ENCODE assay signal across 18 cellular contexts in the genomic region with DNA sequence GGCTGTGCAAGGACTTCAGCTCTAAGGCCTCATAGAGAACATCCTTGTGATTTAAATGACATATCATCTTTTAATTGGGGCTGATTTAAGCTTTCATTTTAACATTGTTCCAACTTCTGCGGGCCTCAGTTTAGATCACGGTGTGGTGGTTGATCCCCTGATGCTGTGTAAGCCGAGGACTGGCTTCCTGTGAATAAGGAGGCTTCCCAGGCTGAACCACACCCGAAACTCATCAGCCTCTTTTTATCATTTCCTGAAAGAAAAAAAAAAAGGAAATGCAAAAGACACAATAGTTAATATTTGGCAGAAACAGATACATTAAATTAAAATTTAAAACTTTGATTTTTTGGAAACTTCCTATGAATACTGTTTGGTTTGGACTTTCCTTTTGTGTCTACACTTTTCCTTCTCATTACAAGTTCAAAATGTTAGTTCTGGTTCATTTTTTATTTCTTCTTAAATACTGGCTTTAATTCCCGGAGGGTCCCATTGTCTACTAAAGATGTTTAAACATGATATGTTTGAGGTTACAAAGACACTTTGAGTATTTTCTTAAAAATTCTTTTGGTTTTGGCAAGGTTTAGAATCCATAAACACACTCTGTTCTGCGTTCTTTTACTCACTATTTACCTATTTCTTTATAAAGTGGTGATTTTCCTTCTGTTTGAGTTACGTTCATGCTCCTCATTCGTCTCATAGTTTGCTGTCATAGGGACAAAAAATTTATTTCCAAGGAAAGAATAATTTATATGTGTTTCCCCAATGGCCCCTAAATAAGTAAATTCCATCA.
DNase-seq lines count a peak whose midpoint lies in the region; ATAC-seq and TF ChIP-seq lines count a peak whose summit lies in the region.
"Had no signal": no experiment of that assay in that cellular context is flagged by ENCODE, and none has a peak within 500 bp of the region (broad histone marks: within the 10 kb centered on the region; RNA-seq: fewer than 3 reads in every experiment).

No MANE protein-coding gene starts in this region.

- H3K27ac Mint-ChIP-seq in chondrocyte (ENCODE audit: unreplicated experiment) = peak overlapping the region; percentile 77
- H3K27ac Mint-ChIP-seq: CD8-positive, alpha-beta T cell had no signal

- no peak overlapping the region for H4K91ac ChIP-seq in IMR-90 (ENCODE audit: insufficient read depth, low read depth, low read length)

- no peak overlapping the region for H3K14ac ChIP-seq in IMR-90 (replicated peaks; ENCODE audit: low read depth, low read length)

- H3K56ac ChIP-seq in IMR-90 (ENCODE audit: extremely low read depth, insufficient read depth, low read length) = no peak overlapping the region

- H2BK20ac ChIP-seq in IMR-90 (ENCODE audit: low read depth, low read length) = no peak overlapping the region

- no peaks in the 10 kb centered on the region for H3K79me2 ChIP-seq in ACC112 (ENCODE audit: control insufficient read depth, insufficient read depth, low read length, unreplicated experiment)

- H3K27ac ChIP-seq in ACC112 (ENCODE audit: low read depth, low read length) (peak overlapping the region; percentile 52), IMR-90 (ENCODE audit: insufficient read depth, low read length) (peak overlapping the region; percentile 84; the same call in 1 of the 2 replicates)

- peaks cover 9% of the 10 kb centered on the region for H3K36me3 Mint-ChIP-seq in chondrocyte (ENCODE audit: low read depth)
- H3K36me3 Mint-ChIP-seq: CD8-positive, alpha-beta T cell had no signal

- dilution Hi-C loops in IMR-90 (cut with HindIII; ENCODE audit: low sequenced_read_pairs, unreplicated experiment) = no loop called here

- no peaks in the 10 kb centered on the region for H3K9me1 ChIP-seq in IMR-90 (ENCODE audit: insufficient read depth, low read length)

- no CpG with 5 or more reads among the region's 8 CpGs for WGBS in IMR-90 (ENCODE audit: extremely low coverage in 2 of 2, insufficient read length in 1 of 2), 2 experiments

- peak overlapping the region; percentile 89; the same call in 1 of the 2 replicates for H3K18ac ChIP-seq in IMR-90 (ENCODE audit: low read depth, low read length)

- H3K9ac ChIP-seq in IMR-90 (ENCODE audit: low read depth, low read length) = peak overlapping the region; percentile 26; the same call in 1 of the 2 replicates

- no peak overlapping the region for H3K4ac ChIP-seq in IMR-90 (ENCODE audit: low read depth, low read length)

- H2AK5ac ChIP-seq in IMR-90 (ENCODE audit: low read depth, low read length) = no peak overlapping the region

- no peak overlapping the region for H2AK9ac ChIP-seq in IMR-90 (replicated peaks; ENCODE audit: low read depth, low read length, poor library complexity)

- CTCF ChIA-PET in IMR-90 (lab: Yijun Ruan, JAX) = no interaction called here

- H3K36me3 ChIP-seq in ACC112 (ENCODE audit: insufficient read depth, low read length) = no peaks in the 10 kb centered on the region
- H3K36me3 ChIP-seq in IMR-90 (ENCODE audit: control insufficient read depth, insufficient read depth, low read length) = no peaks in the 10 kb centered on the region

- ATAC-seq in IMR-90 (ENCODE audit: low read depth) (no peak), HG03457 (IDR thresholded peaks at IDR 0.05; ENCODE audit: unreplicated experiment) (no peak)
- ATAC-seq: CD8-positive, alpha-beta T cell; HepG2 had no signal

- H3K9me3 Mint-ChIP-seq in chondrocyte (ENCODE audit: low read depth) = peaks cover 22% of the 10 kb centered on the region

- no peak overlapping the region for H2AFZ ChIP-seq in ACC112 (ENCODE audit: low read length, unreplicated experiment)
- no peak overlapping the region for H2AFZ ChIP-seq in IMR-90 (replicated peaks; ENCODE audit: low read length, poor library complexity)

- H2BK120ac ChIP-seq in IMR-90 (ENCODE audit: low read depth, low read length) = no peak overlapping the region

- no peak overlapping the region for H2BK15ac ChIP-seq in IMR-90 (ENCODE audit: low read depth, low read length)

- TF ChIP-seq RAD21 in IMR-90 (IDR thresholded peaks at IDR 0.05; ENCODE audit: low read length) = no peak

- no peak overlapping the region for H3K4me2 ChIP-seq in IMR-90 (ENCODE audit: low read depth, low read length)

- H3K4me3 ChIP-seq in ACC112 (ENCODE audit: low read depth, low read length) = no peak overlapping the region
- H3K4me3 ChIP-seq in IMR-90 (ENCODE audit: insufficient read depth, low read depth, low read length) = no peak overlapping the region

- H4K5ac ChIP-seq in IMR-90 (ENCODE audit: low read depth, low read length) = peak overlapping the region; percentile 86; the same call in 1 of the 2 replicates

- H4K8ac ChIP-seq in IMR-90 (ENCODE audit: low read depth in 2 of 2, low read length in 2 of 2) = no peak overlapping the region

- no peak for TF ChIP-seq POLR2A in IMR-90 (IDR thresholded peaks at IDR 0.05; ENCODE audit: low read depth, low read length)

- H4K20me1 ChIP-seq in IMR-90 (ENCODE audit: insufficient read depth, low read length) = no peaks in the 10 kb centered on the region; the same call in 1 of the 2 replicates

- H3K4me1 Mint-ChIP-seq in chondrocyte (ENCODE audit: low read depth) = peaks cover 66% of the 10 kb centered on the region

- intact Hi-C loops in IMR-90 (cut with micrococcal nuclease) = no loop called here

- H3K23ac ChIP-seq in IMR-90 (ENCODE audit: low read depth, low read length) = no peak overlapping the region

- no peak for TF ChIP-seq CTCF in IMR-90 (conservative IDR thresholded peaks at IDR 0.05; ENCODE audit: low read depth, low read length)
- no peak for TF ChIP-seq CTCF in chondrocyte (IDR thresholded peaks at IDR 0.05)

- DNase-seq in IMR-90 (peak; percentile 15), chondrocyte (ENCODE audit: low spot score) (no peak), iris pigment epithelial cell (ENCODE audit: low read depth) (peak; percentile 38), GM03348 (ENCODE audit: low spot score) (no peak), NCI-H2107 treated with DMSO at 0.1 percent for 48 hours (lab: John Stamatoyannopoulos, UW; ENCODE audit: unreplicated experiment) (no peak)
- DNase-seq in activated CD4-positive, alpha-beta T cell treated with anti-CD3 and anti-CD28 coated beads, Interleukin-2, amount 50 U/mL, for 4 hours = no peak
- DNase-seq: CD8-positive, alpha-beta T cell; DND-41; H7; MM.1S; NCI-H1105 treated with DMSO at 0.1 percent for 48 hours; NCI-H187; NCI-H2171; NCI-H446 treated with DMSO at 0.1 percent for 48 hours; NCI-H774 had no signal

- H3K27me3 Mint-ChIP-seq in chondrocyte (ENCODE audit: low read depth) = no peaks in the 10 kb centered on the region

- H3K79me1 ChIP-seq in IMR-90 (ENCODE audit: low read depth in 1 of 2, low read length in 2 of 2) = no peaks in the 10 kb centered on the region

- POLR2A ChIA-PET in IMR-90 (lab: Charles Lee; ENCODE audit: unreplicated experiment) = no interaction called here

- no peak overlapping the region for H3K4me3 Mint-ChIP-seq in chondrocyte (ENCODE audit: unreplicated experiment)
- H3K4me3 Mint-ChIP-seq: CD8-positive, alpha-beta T cell had no signal

- H3K4me1 ChIP-seq in ACC112 (ENCODE audit: control insufficient read depth, insufficient read depth, low read length, unreplicated experiment) (peaks cover 3% of the 10 kb centered on the region), IMR-90 (ENCODE audit: control insufficient read depth, insufficient read depth, low read length) (peaks cover 20% of the 10 kb centered on the region; the same call in 1 of the 2 replicates)

- in situ Hi-C loops in IMR-90 (cut with MboI; ENCODE audit: low sequenced_read_pairs) = loop anchor here (25.0 kb wide), 1 partner anchor 97 kb away; no protein-coding TSS in a partner anchor

- peaks cover 10% of the 10 kb centered on the region for H3K9me3 ChIP-seq in IMR-90 (ENCODE audit: control insufficient read depth, insufficient read depth, low read length)

- BruUV-seq in IMR-90 (replicated peaks; lab: Mats Ljungman, UMichigan) = no TSS peak

- H2BK5ac ChIP-seq in IMR-90 (ENCODE audit: low read depth, low read length, poor library complexity, severe bottlenecking) = no peak overlapping the region

- H3K27me3 ChIP-seq in ACC112 (ENCODE audit: insufficient read depth, low read length) (no peaks in the 10 kb centered on the region), IMR-90 (ENCODE audit: control insufficient read depth, insufficient read depth, low read length) (no peaks in the 10 kb centered on the region; the same call in 1 of the 2 replicates)

TF ChIP-seq in IMR-90, 13 proteins besides CTCF, POLR2A, EP300 and RAD21:
- no peak for TF ChIP-seq RFX5 (IDR thresholded peaks at IDR 0.05; ENCODE audit: low read depth, low read length)
- no peak for TF ChIP-seq FOS (IDR thresholded peaks at IDR 0.05; ENCODE audit: low read depth, low read length)
- no peak for TF ChIP-seq CHD1 (IDR thresholded peaks at IDR 0.05; ENCODE audit: low read depth, low read length)
TF ChIP-seq in IMR-90: peak in this region for 0.

Comparison
In these comparisons a context has a peak if more than half of its experiments do, and no peak if none do; other contexts are left out.
1. DNase-seq: peak in IMR-90 (single experiment) and iris pigment epithelial cell (single experiment); none in chondrocyte (single experiment), GM03348 (single experiment), NCI-H2107 treated with DMSO at 0.1 percent for 48 hours (single experiment) and activated CD4-positive, alpha-beta T cell treated with anti-CD3 and anti-CD28 coated beads, Interleukin-2, amount 50 U/mL, for 4 hours (0 of 2).